ENCODE assay signal across 8 cellular contexts in genomic region chr2:215311625-215312394, GRCh38. TPM values are rescaled to one million over a fixed set of nuclear protein-coding genes. Genes with fewer than 3 reads are reported as not detected.
DNase-seq lines count a peak whose midpoint lies in the region; ATAC-seq and TF ChIP-seq lines count a peak whose summit lies in the region.

Gene ATIC (plus strand): TSS chr2:215312059. CDS start chr2:215312143, 84 bp downstream.

- H3K9me3 Mint-ChIP-seq in Calu3 (ENCODE audit: low read depth, unreplicated experiment) (no peaks in the 10 kb centered on the region), endothelial cell (ENCODE audit: unreplicated experiment) (no peaks in the 10 kb centered on the region)

- 2% methylated on average over 64 of the region's 64 CpGs for WGBS in HUES64

- H3F3A ChIP-seq in OCI-LY1 (ENCODE audit: insufficient read depth, low read length), result no peaks in the 10 kb centered on the region

- H3K27ac Mint-ChIP-seq in Calu3 (ENCODE audit: unreplicated experiment) (peak within 1 kb of the TSS; percentile 67), endothelial cell (ENCODE audit: unreplicated experiment) (peak within 1 kb of the TSS; percentile 78)

- H3K4me3 Mint-ChIP-seq in Calu3 (ENCODE audit: low read depth, unreplicated experiment) (peak within 1 kb of the TSS; percentile 85), endothelial cell (ENCODE audit: unreplicated experiment) (peak within 1 kb of the TSS; percentile 83)

- H3K9ac ChIP-seq in HUES64 (ENCODE audit: low read depth, low read length), result peak within 1 kb of the TSS; percentile 89
- H3K9ac ChIP-seq in OCI-LY1 (ENCODE audit: low read length), result peak within 1 kb of the TSS; percentile 85

- no peaks in the 10 kb centered on the region for H3K9me2 ChIP-seq in OCI-LY1 (ENCODE audit: low read depth, low read length)

- TF ChIP-seq CTCF in Calu3 (IDR thresholded peaks at IDR 0.05; ENCODE audit: unreplicated experiment) (no peak), OCI-LY1 (IDR thresholded peaks at IDR 0.05; ENCODE audit: low read length) (no peak), endothelial cell (IDR thresholded peaks at IDR 0.05; ENCODE audit: unreplicated experiment) (no peak)

- no TSS peak for BruUV-seq in Calu3 (replicated peaks; lab: Mats Ljungman, UMichigan)

- no peaks in the 10 kb centered on the region for H3K27me3 Mint-ChIP-seq in Calu3 (ENCODE audit: unreplicated experiment)
- peaks cover 3% of the 10 kb centered on the region for H3K27me3 Mint-ChIP-seq in endothelial cell (ENCODE audit: unreplicated experiment)

- H3K36me3 ChIP-seq in HUES64 (ENCODE audit: insufficient read depth, low read length) (peaks cover 39% of the 10 kb centered on the region), OCI-LY1 (ENCODE audit: insufficient read depth, low read length) (peaks cover 39% of the 10 kb centered on the region)

- peaks cover 26% of the 10 kb centered on the region for H3K4me1 Mint-ChIP-seq in Calu3 (ENCODE audit: low read depth, unreplicated experiment)
- peaks cover 3% of the 10 kb centered on the region for H3K4me1 Mint-ChIP-seq in endothelial cell (ENCODE audit: unreplicated experiment)

- peaks cover 46% of the 10 kb centered on the region for H3K36me3 Mint-ChIP-seq in Calu3 (ENCODE audit: insufficient read depth, unreplicated experiment)
- H3K36me3 Mint-ChIP-seq in endothelial cell (ENCODE audit: low read depth, unreplicated experiment), result peaks cover 6% of the 10 kb centered on the region

- H3K4me3 ChIP-seq in HUES64 (ENCODE audit: low read length) (peak within 1 kb of the TSS; percentile 65), OCI-LY1 (ENCODE audit: low read depth, low read length, poor library complexity, severe bottlenecking) (peak within 1 kb of the TSS; percentile 77)

- H3K4me1 ChIP-seq in HUES64 (ENCODE audit: insufficient read depth, low read length) (peaks cover 7% of the 10 kb centered on the region; the same call in 1 of the 2 replicates), OCI-LY1 (ENCODE audit: insufficient read depth, low read length, severe bottlenecking) (peaks cover 28% of the 10 kb centered on the region)

- H2AFZ ChIP-seq in OCI-LY1 (ENCODE audit: low read length), result no peak within 1 kb of the TSS; the same call in 1 of the 2 replicates

- H3K79me2 ChIP-seq in OCI-LY1 (ENCODE audit: insufficient read depth, low read length), result peaks cover 22% of the 10 kb centered on the region

- DNase-seq in Calu3 (peak; percentile 97), endothelial cell (ENCODE audit: low spot score) (peak; percentile 84), midbrain (lab: John Stamatoyannopoulos, UW) (peak; percentile 91)
- DNase-seq in activated CD8-positive, alpha-beta memory T cell treated with anti-CD3 and anti-CD28 coated beads, Interleukin-2, amount 50 U/mL, for 48 hours, result peak; percentile 92
- peak; percentile 69 to 83 for DNase-seq in stimulated activated CD8-positive, alpha-beta memory T cell treated with anti-CD3 and anti-CD28 coated beads, Interleukin-2, amount 100 ng/mL, for 1 hour (ENCODE audit: low read depth in 2 of 2)

- no peaks in the 10 kb centered on the region for H4K20me1 ChIP-seq in OCI-LY1 (ENCODE audit: insufficient read depth, low read length)

- H3K27ac ChIP-seq in HUES64 (ENCODE audit: low read depth, low read length) (peak within 1 kb of the TSS; percentile 75), OCI-LY1 (ENCODE audit: low read depth, low read length, poor library complexity, severe bottlenecking) (peak within 1 kb of the TSS; percentile 45)

- H3K9me3 ChIP-seq in HUES64 (ENCODE audit: insufficient read depth, low read depth, low read length) (no peaks in the 10 kb centered on the region), OCI-LY1 (ENCODE audit: low read length) (no peaks in the 10 kb centered on the region)

- peak within 1 kb of the TSS; percentile 61 for H3K4me2 ChIP-seq in OCI-LY1 (ENCODE audit: low read length)

- CTCF ChIA-PET in Calu3 (lab: Charles Lee), result interaction anchor here (0.5 to 0.6 kb wide), 4 partner anchors 42 to 1324 kb away, joined by 3 to 4 read pairs (median 3); no protein-coding TSS in a partner anchor

- peak; percentile 99 for ATAC-seq in GM21447 (IDR thresholded peaks at IDR 0.05; ENCODE audit: unreplicated experiment)

- H3K27me3 ChIP-seq in HUES64 (ENCODE audit: insufficient read depth, low read length) (no peaks in the 10 kb centered on the region), OCI-LY1 (ENCODE audit: insufficient read depth, low read length) (no peaks in the 10 kb centered on the region)

- intact Hi-C loops in Calu3 (cut with micrococcal nuclease; ENCODE audit: unreplicated experiment), result no loop called here

RNA-seq across cellular contexts. Expression of gene ATIC, which starts in this region (rescaled TPM):
- total RNA-seq in Calu3 (2022), result 206 and 219 TPM in 2 replicates
- polyA plus RNA-seq in HUES64 (2013, experiment 1 of 2), result 230 TPM
- 211 TPM for polyA plus RNA-seq in HUES64 (2013, experiment 2 of 2)
- total RNA-seq in endothelial cell (ENCODE audit: unreplicated experiment), result 29.3 TPM

Comparison
In these comparisons a context has a peak if more than half of its experiments do, and no peak if none do; other contexts are left out.
1. Peak in every context shown above with its lines: DNase-seq, ATAC-seq, H3K4me3 ChIP-seq and H3K27ac ChIP-seq.